Comparison of ENCODE assay signal across 10 cellular contexts in the genomic region with DNA sequence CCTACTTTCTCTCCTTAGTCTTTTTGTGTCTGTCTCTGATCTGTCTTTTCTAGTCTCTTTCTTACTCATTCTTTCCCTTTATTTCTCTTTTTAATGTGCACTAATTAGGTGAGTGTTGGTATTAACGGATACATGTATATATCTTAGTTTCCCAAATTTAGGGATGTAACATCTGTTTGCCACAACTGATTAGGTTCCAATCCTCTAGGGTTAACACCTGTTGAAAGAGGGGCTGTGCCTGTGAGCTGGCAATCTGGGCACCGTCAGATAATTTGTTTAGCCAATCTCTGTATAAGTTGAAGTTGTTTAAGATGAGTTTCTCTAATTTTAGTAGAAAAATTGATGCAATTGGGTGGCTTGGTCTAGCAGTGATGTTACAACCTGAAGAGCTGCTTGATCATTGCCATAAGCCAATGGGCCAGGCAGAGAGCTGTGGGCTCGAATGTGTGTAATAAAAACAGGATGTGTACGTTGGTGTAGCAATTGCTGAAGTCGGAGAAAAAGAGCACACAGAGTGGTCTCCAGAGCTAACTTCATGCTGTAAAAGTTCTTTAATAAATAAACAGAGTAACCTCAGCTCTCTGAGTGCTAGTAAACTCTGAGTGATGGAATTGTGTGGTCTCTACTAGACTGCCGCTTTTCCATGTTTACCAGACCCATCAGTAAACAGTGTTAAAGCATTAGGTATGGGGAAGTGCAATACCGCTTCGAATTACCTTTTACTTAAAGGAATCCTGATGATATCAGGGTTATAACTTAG. TPM values are rescaled to one million over a fixed set of nuclear protein-coding genes. Genes with fewer than 3 reads are reported as not detected.
DNase-seq lines count a peak whose midpoint lies in the region; ATAC-seq lines count a peak whose summit lies in the region.
"Had no signal": no experiment of that assay in that cellular context is flagged by ENCODE, and none has a peak within 500 bp of the region (broad histone marks: within the 10 kb centered on the region; RNA-seq: fewer than 3 reads in every experiment).

No MANE protein-coding gene starts in this region.

- peaks cover 10% of the 10 kb centered on the region for H3K4me1 ChIP-seq in endocrine pancreas (ENCODE audit: control insufficient read depth, insufficient read depth, low read length)

- no peaks in the 10 kb centered on the region for H3K9me3 ChIP-seq in T-helper 17 cell (ENCODE audit: control insufficient read depth, low read length, poor library complexity, severe bottlenecking)
- H3K9me3 ChIP-seq in endocrine pancreas (ENCODE audit: control insufficient read depth, low read length) = no peaks in the 10 kb centered on the region
- H3K9me3 ChIP-seq: suprapubic skin had no signal

- no peaks in the 10 kb centered on the region for H3K36me3 Mint-ChIP-seq in T-helper 17 cell (ENCODE audit: low read depth)

- H3K4me1 Mint-ChIP-seq in T-helper 17 cell = peaks cover 27% of the 10 kb centered on the region

- ATAC-seq in T-helper 17 cell (peak; percentile 45), GM18909 (IDR thresholded peaks at IDR 0.05; ENCODE audit: poor library complexity, unreplicated experiment) (no peak)

- peak overlapping the region; percentile 97 for H3K27ac Mint-ChIP-seq in T-helper 17 cell

- peaks cover under 1% of the 10 kb centered on the region for H3K27me3 Mint-ChIP-seq in T-helper 17 cell

- H3K36me3 ChIP-seq in endocrine pancreas (ENCODE audit: control insufficient read depth, insufficient read depth, low read length) = no peaks in the 10 kb centered on the region
- H3K36me3 ChIP-seq: suprapubic skin had no signal

- H3K27me3 ChIP-seq in endocrine pancreas (ENCODE audit: control insufficient read depth, insufficient read depth, low read length) = no peaks in the 10 kb centered on the region
- H3K27me3 ChIP-seq: suprapubic skin had no signal

- peak overlapping the region; percentile 91 for H3K4me3 Mint-ChIP-seq in T-helper 17 cell

- H3K9ac ChIP-seq in endocrine pancreas (ENCODE audit: control insufficient read depth, insufficient read depth, low read length) = no peak overlapping the region

- DNase-seq in activated CD4-positive, alpha-beta T cell treated with anti-CD3 and anti-CD28 coated beads for 48 hours = peak; percentile 11
- DNase-seq in activated CD4-positive, alpha-beta T cell treated with anti-CD3 and anti-CD28 coated beads, Interleukin-2, amount 50 U/mL, for 4 hours = no peak
- no peak for DNase-seq in T-helper 17 cell
- DNase-seq in stimulated activated naive CD4-positive, alpha-beta T cell treated with Interleukin-2 at 50 U/mL for 16 hours (lab: John Stamatoyannopoulos, UW) = peak; percentile 8
- no peak for DNase-seq in RPMI8226
- no peak for DNase-seq in NCI-H1048 (lab: John Stamatoyannopoulos, UW)
- DNase-seq: NCI-H69 had no signal

- H3K4me3 ChIP-seq in endocrine pancreas (ENCODE audit: control insufficient read depth, insufficient read depth, low read length) = peak overlapping the region; percentile 34

RNA-seq across cellular contexts. Expression of gene LYZ, which starts 18.3 kb away (rescaled TPM):
- 100 to 1,000 TPM in 1 of 2 donors, 10 to 100 TPM in 1; 66.3 to 134 TPM for total RNA-seq in T-helper 17 cell

RNA-seq across cellular contexts. Expression of gene YEATS4, which starts 29.7 kb away (rescaled TPM):
- 10 to 100 TPM; 34.0 to 36.7 TPM for total RNA-seq in T-helper 17 cell

Comparison
In these comparisons a context has a peak if more than half of its experiments do, and no peak if none do; other contexts are left out.
1. DNase-seq: peak in activated CD4-positive, alpha-beta T cell treated with anti-CD3 and anti-CD28 coated beads for 48 hours (single experiment) and stimulated activated naive CD4-positive, alpha-beta T cell treated with Interleukin-2 at 50 U/mL for 16 hours (single experiment); none in activated CD4-positive, alpha-beta T cell treated with anti-CD3 and anti-CD28 coated beads, Interleukin-2, amount 50 U/mL, for 4 hours (0 of 2), T-helper 17 cell (0 of 3), RPMI8226 (single experiment) and NCI-H1048 (single experiment).